ENCODE assay signal across 8 cellular contexts in genomic region chr18:12946549-12947354, GRCh38. TPM values are rescaled to one million over a fixed set of nuclear protein-coding genes. Genes with fewer than 3 reads are reported as not detected.
DNase-seq lines count a peak whose midpoint lies in the region; ATAC-seq and TF ChIP-seq lines count a peak whose summit lies in the region.

No MANE protein-coding gene starts in this region.

- H3K9me3 ChIP-seq in KOPT-K1 (ENCODE audit: insufficient read depth, low read length, poor library complexity, severe bottlenecking), result peaks cover 4% of the 10 kb centered on the region
- no peaks in the 10 kb centered on the region for H3K9me3 ChIP-seq in upper lobe of left lung

- H3K27me3 Mint-ChIP-seq in T-helper 1 cell treated with Interleukin-12 subunit alpha and Interleukin-12 subunit beta and Interleukin-4 antibody, amounts not matched to agents 30 μg/mL and 1 μg/mL, for 36 hours (ENCODE audit: low read depth), result peaks cover 4% of the 10 kb centered on the region
- H3K27me3 Mint-ChIP-seq in endothelial cell (ENCODE audit: unreplicated experiment) (peaks cover 4% of the 10 kb centered on the region), mesothelial cell of epicardium (ENCODE audit: low read depth) (no peaks in the 10 kb centered on the region)

- peaks cover 14% of the 10 kb centered on the region for H3K36me3 Mint-ChIP-seq in T-helper 1 cell treated with Interleukin-12 subunit alpha and Interleukin-12 subunit beta and Interleukin-4 antibody, amounts not matched to agents 30 μg/mL and 1 μg/mL, for 36 hours (ENCODE audit: low read depth)
- H3K36me3 Mint-ChIP-seq in endothelial cell (ENCODE audit: low read depth, unreplicated experiment), result no peaks in the 10 kb centered on the region
- H3K36me3 Mint-ChIP-seq in mesothelial cell of epicardium, result no peaks in the 10 kb centered on the region

- H3K79me2 ChIP-seq in ACC112 (ENCODE audit: control insufficient read depth, insufficient read depth, low read length, unreplicated experiment), result peaks cover 37% of the 10 kb centered on the region

- no peaks in the 10 kb centered on the region for H3K9me3 Mint-ChIP-seq in T-helper 1 cell treated with Interleukin-12 subunit alpha and Interleukin-12 subunit beta and Interleukin-4 antibody, amounts not matched to agents 30 μg/mL and 1 μg/mL, for 36 hours
- H3K9me3 Mint-ChIP-seq in endothelial cell (ENCODE audit: unreplicated experiment), result no peaks in the 10 kb centered on the region
- H3K9me3 Mint-ChIP-seq in mesothelial cell of epicardium, result no peaks in the 10 kb centered on the region

- H3K4me3 ChIP-seq in ACC112 (ENCODE audit: low read depth, low read length), result peak overlapping the region; percentile 85
- peak overlapping the region; percentile 82 for H3K4me3 ChIP-seq in GM06990 (replicated peaks; ENCODE audit: low read depth, low read length)
- H3K4me3 ChIP-seq in upper lobe of left lung, result peak overlapping the region; percentile 42 to 84 (median 66)

- TF ChIP-seq POLR2A in upper lobe of left lung (IDR thresholded peaks at IDR 0.05), result no peak

- peak; percentile 1 to 3 for ATAC-seq in upper lobe of left lung (ENCODE audit: low FRiP score in 2 of 2)
- ATAC-seq in HG03108 (IDR thresholded peaks at IDR 0.05; ENCODE audit: unreplicated experiment), result no peak

- peak overlapping the region; percentile 100 for H3K27ac Mint-ChIP-seq in T-helper 1 cell treated with Interleukin-12 subunit alpha and Interleukin-12 subunit beta and Interleukin-4 antibody, amounts not matched to agents 30 μg/mL and 1 μg/mL, for 36 hours
- H3K27ac Mint-ChIP-seq in endothelial cell (ENCODE audit: unreplicated experiment) (peak overlapping the region; percentile 91), mesothelial cell of epicardium (peak overlapping the region; percentile 99)

- H3K27ac ChIP-seq in ACC112 (ENCODE audit: low read depth, low read length) (peak overlapping the region; percentile 90), KOPT-K1 (ENCODE audit: low read depth, low read length, poor library complexity, severe bottlenecking) (peak overlapping the region; percentile 77), upper lobe of left lung (peak overlapping the region; percentile 93 to 95 (median 94))

- H3K4me3 Mint-ChIP-seq in T-helper 1 cell treated with Interleukin-12 subunit alpha and Interleukin-12 subunit beta and Interleukin-4 antibody, amounts not matched to agents 30 μg/mL and 1 μg/mL, for 36 hours, result peak overlapping the region; percentile 100
- H3K4me3 Mint-ChIP-seq in endothelial cell (ENCODE audit: unreplicated experiment) (peak overlapping the region; percentile 96), mesothelial cell of epicardium (peak overlapping the region; percentile 85)

- peak overlapping the region; percentile 74 for H2AFZ ChIP-seq in ACC112 (ENCODE audit: low read length, unreplicated experiment)

- H3K4me1 ChIP-seq in ACC112 (ENCODE audit: control insufficient read depth, insufficient read depth, low read length, unreplicated experiment), result peaks cover 27% of the 10 kb centered on the region
- H3K4me1 ChIP-seq in upper lobe of left lung, result peaks cover 13 to 33% (median 20%) of the 10 kb centered on the region in 4 donors

- H3K36me3 ChIP-seq in ACC112 (ENCODE audit: insufficient read depth, low read length) (peaks cover 16% of the 10 kb centered on the region), GM06990 (ENCODE audit: control insufficient read depth, insufficient read depth, low read length) (no peaks in the 10 kb centered on the region; the same call in 1 of the 2 replicates), KOPT-K1 (ENCODE audit: insufficient read depth, low read length) (peaks cover 23% of the 10 kb centered on the region), upper lobe of left lung (no peaks in the 10 kb centered on the region)

- TF ChIP-seq CTCF in GM06990 (IDR thresholded peaks at IDR 0.05; ENCODE audit: insufficient read depth, low read length, poor library complexity, severe bottlenecking), result no peak
- no peak for TF ChIP-seq CTCF in endothelial cell (IDR thresholded peaks at IDR 0.05; ENCODE audit: unreplicated experiment)
- no peak for TF ChIP-seq CTCF in mesothelial cell of epicardium (IDR thresholded peaks at IDR 0.05; ENCODE audit: unreplicated experiment)
- TF ChIP-seq CTCF in upper lobe of left lung (IDR thresholded peaks at IDR 0.05), result no peak

- DNase-seq in GM06990 (ENCODE audit: extremely low read depth, insufficient read length) (no peak), endothelial cell (ENCODE audit: low spot score) (peak; percentile 66), mesothelial cell of epicardium (ENCODE audit: low spot score in 2 of 2, unreplicated experiment in 2 of 2) (peak in 1 of 2 experiments; percentile 24), upper lobe of left lung (peak in 1 of 2 donors; percentile 55)

- H3K4me1 Mint-ChIP-seq in T-helper 1 cell treated with Interleukin-12 subunit alpha and Interleukin-12 subunit beta and Interleukin-4 antibody, amounts not matched to agents 30 μg/mL and 1 μg/mL, for 36 hours (ENCODE audit: low read depth), result peaks cover 25% of the 10 kb centered on the region
- H3K4me1 Mint-ChIP-seq in endothelial cell (ENCODE audit: unreplicated experiment), result peaks cover 16% of the 10 kb centered on the region
- H3K4me1 Mint-ChIP-seq in mesothelial cell of epicardium, result peaks cover 28% of the 10 kb centered on the region

- 2 to 3% methylated on average over 17 of the region's 17 CpGs for WGBS in upper lobe of left lung, 2 donors

- H3K27me3 ChIP-seq in ACC112 (ENCODE audit: insufficient read depth, low read length), result no peaks in the 10 kb centered on the region
- no peaks in the 10 kb centered on the region for H3K27me3 ChIP-seq in GM06990 (replicated peaks; ENCODE audit: control insufficient read depth, insufficient read depth, low read length)
- H3K27me3 ChIP-seq in upper lobe of left lung, result no peaks in the 10 kb centered on the region

- TF ChIP-seq EP300 in upper lobe of left lung (IDR thresholded peaks at IDR 0.05), result peak in 1 of 4 donors; percentile 2

RNA-seq across cellular contexts. Expression of gene SEH1L, which starts 1.1 kb away (rescaled TPM):
- 35.1 TPM for total RNA-seq in endothelial cell (ENCODE audit: unreplicated experiment)
- total RNA-seq in mesothelial cell of epicardium, result 50.5 to 51.5 TPM (median 50.7 TPM) in 3 replicates
- 10 to 100 TPM; 18.4 to 49.7 (median 38.2) TPM for total RNA-seq in upper lobe of left lung

RNA-seq across cellular contexts. Expression of gene CEP192, which starts 44.4 kb away (rescaled TPM):
- total RNA-seq in endothelial cell (ENCODE audit: unreplicated experiment) (23.2 TPM), mesothelial cell of epicardium (32.7 to 36.5 TPM (median 34.6 TPM) in 3 replicates), upper lobe of left lung (10 to 100 TPM; 14.3 to 41.3 (median 22.5) TPM)
